Comparison of ENCODE assay signal across 1 cellular context in the genomic region with DNA sequence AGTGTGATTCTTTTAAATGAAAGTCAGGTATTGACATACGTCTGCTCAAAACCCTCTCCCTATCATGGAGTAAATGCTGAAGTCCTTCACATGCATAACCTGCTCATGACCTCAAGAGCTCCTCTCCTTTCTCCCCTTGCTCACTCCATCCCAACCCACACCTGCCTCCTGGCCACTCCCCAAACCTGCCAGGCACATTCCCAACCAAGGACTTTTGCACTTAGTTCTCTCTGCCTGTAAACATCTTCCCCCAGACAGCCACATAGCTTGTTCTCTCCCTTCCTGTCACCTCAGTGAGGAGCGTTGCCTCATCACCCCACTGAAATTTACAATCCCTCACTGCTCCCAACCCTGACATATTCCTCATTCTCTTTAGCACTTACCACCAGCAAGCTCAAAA.
TF ChIP-seq lines count a peak whose summit lies in the region.

No MANE protein-coding gene starts in this region.

TF ChIP-seq in WTC11, 78 proteins besides CTCF, POLR2A, EP300 and RAD21:
- TF ChIP-seq, protein P1, sequence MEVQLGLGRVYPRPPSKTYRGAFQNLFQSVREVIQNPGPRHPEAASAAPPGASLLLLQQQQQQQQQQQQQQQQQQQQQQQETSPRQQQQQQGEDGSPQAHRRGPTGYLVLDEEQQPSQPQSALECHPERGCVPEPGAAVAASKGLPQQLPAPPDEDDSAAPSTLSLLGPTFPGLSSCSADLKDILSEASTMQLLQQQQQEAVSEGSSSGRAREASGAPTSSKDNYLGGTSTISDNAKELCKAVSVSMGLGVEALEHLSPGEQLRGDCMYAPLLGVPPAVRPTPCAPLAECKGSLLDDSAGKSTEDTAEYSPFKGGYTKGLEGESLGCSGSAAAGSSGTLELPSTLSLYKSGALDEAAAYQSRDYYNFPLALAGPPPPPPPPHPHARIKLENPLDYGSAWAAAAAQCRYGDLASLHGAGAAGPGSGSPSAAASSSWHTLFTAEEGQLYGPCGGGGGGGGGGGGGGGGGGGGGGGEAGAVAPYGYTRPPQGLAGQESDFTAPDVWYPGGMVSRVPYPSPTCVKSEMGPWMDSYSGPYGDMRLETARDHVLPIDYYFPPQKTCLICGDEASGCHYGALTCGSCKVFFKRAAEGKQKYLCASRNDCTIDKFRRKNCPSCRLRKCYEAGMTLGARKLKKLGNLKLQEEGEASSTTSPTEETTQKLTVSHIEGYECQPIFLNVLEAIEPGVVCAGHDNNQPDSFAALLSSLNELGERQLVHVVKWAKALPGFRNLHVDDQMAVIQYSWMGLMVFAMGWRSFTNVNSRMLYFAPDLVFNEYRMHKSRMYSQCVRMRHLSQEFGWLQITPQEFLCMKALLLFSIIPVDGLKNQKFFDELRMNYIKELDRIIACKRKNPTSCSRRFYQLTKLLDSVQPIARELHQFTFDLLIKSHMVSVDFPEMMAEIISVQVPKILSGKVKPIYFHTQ (CRISPR knock-in tag; IDR thresholded peaks at IDR 0.05): no peak
- no peak for TF ChIP-seq FOXP1 (CRISPR knock-in tag; IDR thresholded peaks at IDR 0.05; ENCODE audit: borderline replicate concordance)
- no peak for TF ChIP-seq JUN (CRISPR knock-in tag; IDR thresholded peaks at IDR 0.05)
- no peak for TF ChIP-seq NR3C1 (CRISPR knock-in tag; conservative IDR thresholded peaks at IDR 0.05; ENCODE audit: low read depth)
- no peak for TF ChIP-seq CREB1 (CRISPR knock-in tag; IDR thresholded peaks at IDR 0.05)
- no peak for TF ChIP-seq SP1 (CRISPR knock-in tag; conservative IDR thresholded peaks at IDR 0.05)
- TF ChIP-seq NR2C2 (CRISPR knock-in tag; IDR thresholded peaks at IDR 0.05): no peak
- TF ChIP-seq, protein P2, sequence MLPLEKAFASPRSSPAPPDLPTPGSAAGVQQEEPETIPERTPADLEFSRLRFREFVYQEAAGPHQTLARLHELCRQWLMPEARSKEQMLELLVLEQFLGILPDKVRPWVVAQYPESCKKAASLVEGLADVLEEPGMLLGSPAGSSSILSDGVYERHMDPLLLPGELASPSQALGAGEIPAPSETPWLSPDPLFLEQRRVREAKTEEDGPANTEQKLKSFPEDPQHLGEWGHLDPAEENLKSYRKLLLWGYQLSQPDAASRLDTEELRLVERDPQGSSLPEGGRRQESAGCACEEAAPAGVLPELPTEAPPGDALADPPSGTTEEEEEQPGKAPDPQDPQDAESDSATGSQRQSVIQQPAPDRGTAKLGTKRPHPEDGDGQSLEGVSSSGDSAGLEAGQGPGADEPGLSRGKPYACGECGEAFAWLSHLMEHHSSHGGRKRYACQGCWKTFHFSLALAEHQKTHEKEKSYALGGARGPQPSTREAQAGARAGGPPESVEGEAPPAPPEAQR (CRISPR knock-in tag; IDR thresholded peaks at IDR 0.05): no peak
- TF ChIP-seq, protein P3, sequence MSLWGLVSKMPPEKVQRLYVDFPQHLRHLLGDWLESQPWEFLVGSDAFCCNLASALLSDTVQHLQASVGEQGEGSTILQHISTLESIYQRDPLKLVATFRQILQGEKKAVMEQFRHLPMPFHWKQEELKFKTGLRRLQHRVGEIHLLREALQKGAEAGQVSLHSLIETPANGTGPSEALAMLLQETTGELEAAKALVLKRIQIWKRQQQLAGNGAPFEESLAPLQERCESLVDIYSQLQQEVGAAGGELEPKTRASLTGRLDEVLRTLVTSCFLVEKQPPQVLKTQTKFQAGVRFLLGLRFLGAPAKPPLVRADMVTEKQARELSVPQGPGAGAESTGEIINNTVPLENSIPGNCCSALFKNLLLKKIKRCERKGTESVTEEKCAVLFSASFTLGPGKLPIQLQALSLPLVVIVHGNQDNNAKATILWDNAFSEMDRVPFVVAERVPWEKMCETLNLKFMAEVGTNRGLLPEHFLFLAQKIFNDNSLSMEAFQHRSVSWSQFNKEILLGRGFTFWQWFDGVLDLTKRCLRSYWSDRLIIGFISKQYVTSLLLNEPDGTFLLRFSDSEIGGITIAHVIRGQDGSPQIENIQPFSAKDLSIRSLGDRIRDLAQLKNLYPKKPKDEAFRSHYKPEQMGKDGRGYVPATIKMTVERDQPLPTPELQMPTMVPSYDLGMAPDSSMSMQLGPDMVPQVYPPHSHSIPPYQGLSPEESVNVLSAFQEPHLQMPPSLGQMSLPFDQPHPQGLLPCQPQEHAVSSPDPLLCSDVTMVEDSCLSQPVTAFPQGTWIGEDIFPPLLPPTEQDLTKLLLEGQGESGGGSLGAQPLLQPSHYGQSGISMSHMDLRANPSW (CRISPR knock-in tag; conservative IDR thresholded peaks at IDR 0.05; ENCODE audit: low read depth): no peak
- TF ChIP-seq FOXK1 (CRISPR knock-in tag; IDR thresholded peaks at IDR 0.05): no peak
- TF ChIP-seq, protein P4, sequence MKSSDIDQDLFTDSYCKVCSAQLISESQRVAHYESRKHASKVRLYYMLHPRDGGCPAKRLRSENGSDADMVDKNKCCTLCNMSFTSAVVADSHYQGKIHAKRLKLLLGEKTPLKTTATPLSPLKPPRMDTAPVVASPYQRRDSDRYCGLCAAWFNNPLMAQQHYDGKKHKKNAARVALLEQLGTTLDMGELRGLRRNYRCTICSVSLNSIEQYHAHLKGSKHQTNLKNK (CRISPR knock-in tag; IDR thresholded peaks at IDR 0.05): no peak
- TF ChIP-seq, protein P5, sequence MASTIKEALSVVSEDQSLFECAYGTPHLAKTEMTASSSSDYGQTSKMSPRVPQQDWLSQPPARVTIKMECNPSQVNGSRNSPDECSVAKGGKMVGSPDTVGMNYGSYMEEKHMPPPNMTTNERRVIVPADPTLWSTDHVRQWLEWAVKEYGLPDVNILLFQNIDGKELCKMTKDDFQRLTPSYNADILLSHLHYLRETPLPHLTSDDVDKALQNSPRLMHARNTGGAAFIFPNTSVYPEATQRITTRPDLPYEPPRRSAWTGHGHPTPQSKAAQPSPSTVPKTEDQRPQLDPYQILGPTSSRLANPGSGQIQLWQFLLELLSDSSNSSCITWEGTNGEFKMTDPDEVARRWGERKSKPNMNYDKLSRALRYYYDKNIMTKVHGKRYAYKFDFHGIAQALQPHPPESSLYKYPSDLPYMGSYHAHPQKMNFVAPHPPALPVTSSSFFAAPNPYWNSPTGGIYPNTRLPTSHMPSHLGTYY (CRISPR knock-in tag; IDR thresholded peaks at IDR 0.05): no peak
- no peak for TF ChIP-seq ZNF671 (CRISPR knock-in tag; IDR thresholded peaks at IDR 0.05)
- no peak for TF ChIP-seq NFATC4 (CRISPR knock-in tag; IDR thresholded peaks at IDR 0.05)
